Comparison of ENCODE assay signal across 1 cellular context in the genomic region with DNA sequence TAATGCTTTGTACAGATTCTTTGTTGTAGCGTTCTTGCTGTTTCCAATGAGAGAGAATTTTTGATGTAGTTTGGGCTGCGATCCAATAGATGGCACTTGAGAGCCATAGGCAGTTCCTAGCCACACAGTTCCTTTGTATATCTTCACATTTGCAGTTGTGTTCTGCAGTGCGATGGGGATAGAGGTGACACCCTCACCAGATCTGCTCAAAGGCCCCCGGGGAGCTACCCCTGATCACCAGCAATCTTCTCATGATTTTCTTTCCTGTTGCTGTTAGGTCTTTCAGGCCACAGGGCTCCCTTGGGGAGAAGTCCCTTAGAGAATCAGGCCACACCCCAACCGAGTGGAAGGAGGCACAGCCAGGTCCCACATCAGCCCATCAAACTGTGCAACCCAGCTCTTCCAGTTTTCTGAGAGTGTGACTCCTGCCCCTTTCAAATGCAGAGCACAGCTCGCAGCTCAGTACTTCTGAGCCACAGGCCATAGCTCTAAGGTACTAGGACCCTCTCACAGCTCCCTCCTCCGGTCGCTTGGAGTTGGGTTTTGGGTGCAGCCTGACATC.
TF ChIP-seq lines count a peak whose summit lies in the region.

No MANE protein-coding gene starts in this region.

TF ChIP-seq in K562, 482 proteins besides CTCF, POLR2A, EP300 and RAD21 (continued from another document):
- TF ChIP-seq, protein P1, sequence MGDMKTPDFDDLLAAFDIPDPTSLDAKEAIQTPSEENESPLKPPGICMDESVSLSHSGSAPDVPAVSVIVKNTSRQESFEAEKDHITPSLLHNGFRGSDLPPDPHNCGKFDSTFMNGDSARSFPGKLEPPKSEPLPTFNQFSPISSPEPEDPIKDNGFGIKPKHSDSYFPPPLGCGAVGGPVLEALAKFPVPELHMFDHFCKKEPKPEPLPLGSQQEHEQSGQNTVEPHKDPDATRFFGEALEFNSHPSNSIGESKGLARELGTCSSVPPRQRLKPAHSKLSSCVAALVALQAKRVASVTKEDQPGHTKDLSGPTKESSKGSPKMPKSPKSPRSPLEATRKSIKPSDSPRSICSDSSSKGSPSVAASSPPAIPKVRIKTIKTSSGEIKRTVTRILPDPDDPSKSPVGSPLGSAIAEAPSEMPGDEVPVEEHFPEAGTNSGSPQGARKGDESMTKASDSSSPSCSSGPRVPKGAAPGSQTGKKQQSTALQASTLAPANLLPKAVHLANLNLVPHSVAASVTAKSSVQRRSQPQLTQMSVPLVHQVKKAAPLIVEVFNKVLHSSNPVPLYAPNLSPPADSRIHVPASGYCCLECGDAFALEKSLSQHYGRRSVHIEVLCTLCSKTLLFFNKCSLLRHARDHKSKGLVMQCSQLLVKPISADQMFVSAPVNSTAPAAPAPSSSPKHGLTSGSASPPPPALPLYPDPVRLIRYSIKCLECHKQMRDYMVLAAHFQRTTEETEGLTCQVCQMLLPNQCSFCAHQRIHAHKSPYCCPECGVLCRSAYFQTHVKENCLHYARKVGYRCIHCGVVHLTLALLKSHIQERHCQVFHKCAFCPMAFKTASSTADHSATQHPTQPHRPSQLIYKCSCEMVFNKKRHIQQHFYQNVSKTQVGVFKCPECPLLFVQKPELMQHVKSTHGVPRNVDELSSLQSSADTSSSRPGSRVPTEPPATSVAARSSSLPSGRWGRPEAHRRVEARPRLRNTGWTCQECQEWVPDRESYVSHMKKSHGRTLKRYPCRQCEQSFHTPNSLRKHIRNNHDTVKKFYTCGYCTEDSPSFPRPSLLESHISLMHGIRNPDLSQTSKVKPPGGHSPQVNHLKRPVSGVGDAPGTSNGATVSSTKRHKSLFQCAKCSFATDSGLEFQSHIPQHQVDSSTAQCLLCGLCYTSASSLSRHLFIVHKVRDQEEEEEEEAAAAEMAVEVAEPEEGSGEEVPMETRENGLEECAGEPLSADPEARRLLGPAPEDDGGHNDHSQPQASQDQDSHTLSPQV (IDR thresholded peaks at IDR 0.05) = no peak
- TF ChIP-seq HEY1 (CRISPR knock-in tag; IDR thresholded peaks at IDR 0.05; ENCODE audit: borderline replicate concordance) (no peak), MTA2 (IDR thresholded peaks at IDR 0.05; ENCODE audit: low read depth) (no peak), MTA3 (IDR thresholded peaks at IDR 0.05; ENCODE audit: borderline replicate concordance) (no peak), ZNF316 (IDR thresholded peaks at IDR 0.05) (no peak), ZNF785 (CRISPR knock-in tag; IDR thresholded peaks at IDR 0.05) (no peak), CEBPG (CRISPR knock-in tag; IDR thresholded peaks at IDR 0.05) (no peak), CEBPG (tag; conservative IDR thresholded peaks at IDR 0.05 in 1 of 2, IDR thresholded peaks at IDR 0.05 in 1 of 2) (no peak), ZNF197 (CRISPR knock-in tag; IDR thresholded peaks at IDR 0.05; ENCODE audit: low read depth) (no peak), ZNF408 (CRISPR knock-in tag; IDR thresholded peaks at IDR 0.05; ENCODE audit: low read depth) (no peak)
- TF ChIP-seq, protein P2, sequence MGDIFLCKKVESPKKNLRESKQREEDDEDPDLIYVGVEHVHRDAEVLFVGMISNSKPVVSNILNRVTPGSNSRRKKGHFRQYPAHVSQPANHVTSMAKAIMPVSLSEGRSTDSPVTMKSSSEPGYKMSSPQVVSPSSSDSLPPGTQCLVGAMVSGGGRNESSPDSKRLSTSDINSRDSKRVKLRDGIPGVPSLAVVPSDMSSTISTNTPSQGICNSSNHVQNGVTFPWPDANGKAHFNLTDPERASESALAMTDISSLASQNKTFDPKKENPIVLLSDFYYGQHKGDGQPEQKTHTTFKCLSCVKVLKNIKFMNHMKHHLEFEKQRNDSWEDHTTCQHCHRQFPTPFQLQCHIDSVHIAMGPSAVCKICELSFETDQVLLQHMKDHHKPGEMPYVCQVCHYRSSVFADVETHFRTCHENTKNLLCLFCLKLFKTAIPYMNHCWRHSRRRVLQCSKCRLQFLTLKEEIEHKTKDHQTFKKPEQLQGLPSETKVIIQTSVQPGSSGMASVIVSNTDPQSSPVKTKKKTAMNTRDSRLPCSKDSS (IDR thresholded peaks at IDR 0.05; ENCODE audit: low read depth, partially characterized antibody) = no peak
- TF ChIP-seq, protein P3, sequence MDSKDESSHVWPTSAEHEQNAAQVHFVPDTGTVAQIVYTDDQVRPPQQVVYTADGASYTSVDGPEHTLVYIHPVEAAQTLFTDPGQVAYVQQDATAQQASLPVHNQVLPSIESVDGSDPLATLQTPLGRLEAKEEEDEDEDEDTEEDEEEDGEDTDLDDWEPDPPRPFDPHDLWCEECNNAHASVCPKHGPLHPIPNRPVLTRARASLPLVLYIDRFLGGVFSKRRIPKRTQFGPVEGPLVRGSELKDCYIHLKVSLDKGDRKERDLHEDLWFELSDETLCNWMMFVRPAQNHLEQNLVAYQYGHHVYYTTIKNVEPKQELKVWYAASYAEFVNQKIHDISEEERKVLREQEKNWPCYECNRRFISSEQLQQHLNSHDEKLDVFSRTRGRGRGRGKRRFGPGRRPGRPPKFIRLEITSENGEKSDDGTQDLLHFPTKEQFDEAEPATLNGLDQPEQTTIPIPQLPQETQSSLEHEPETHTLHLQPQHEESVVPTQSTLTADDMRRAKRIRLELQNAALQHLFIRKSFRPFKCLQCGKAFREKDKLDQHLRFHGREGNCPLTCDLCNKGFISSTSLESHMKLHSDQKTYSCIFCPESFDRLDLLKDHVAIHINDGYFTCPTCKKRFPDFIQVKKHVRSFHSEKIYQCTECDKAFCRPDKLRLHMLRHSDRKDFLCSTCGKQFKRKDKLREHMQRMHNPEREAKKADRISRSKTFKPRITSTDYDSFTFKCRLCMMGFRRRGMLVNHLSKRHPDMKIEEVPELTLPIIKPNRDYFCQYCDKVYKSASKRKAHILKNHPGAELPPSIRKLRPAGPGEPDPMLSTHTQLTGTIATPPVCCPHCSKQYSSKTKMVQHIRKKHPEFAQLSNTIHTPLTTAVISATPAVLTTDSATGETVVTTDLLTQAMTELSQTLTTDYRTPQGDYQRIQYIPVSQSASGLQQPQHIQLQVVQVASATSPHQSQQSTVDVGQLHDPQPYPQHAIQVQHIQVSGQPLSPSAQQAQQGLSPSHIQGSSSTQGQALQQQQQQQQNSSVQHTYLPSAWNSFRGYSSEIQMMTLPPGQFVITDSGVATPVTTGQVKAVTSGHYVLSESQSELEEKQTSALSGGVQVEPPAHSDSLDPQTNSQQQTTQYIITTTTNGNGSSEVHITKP (IDR thresholded peaks at IDR 0.05; ENCODE audit: partially characterized antibody) = no peak
- TF ChIP-seq, protein P4, sequence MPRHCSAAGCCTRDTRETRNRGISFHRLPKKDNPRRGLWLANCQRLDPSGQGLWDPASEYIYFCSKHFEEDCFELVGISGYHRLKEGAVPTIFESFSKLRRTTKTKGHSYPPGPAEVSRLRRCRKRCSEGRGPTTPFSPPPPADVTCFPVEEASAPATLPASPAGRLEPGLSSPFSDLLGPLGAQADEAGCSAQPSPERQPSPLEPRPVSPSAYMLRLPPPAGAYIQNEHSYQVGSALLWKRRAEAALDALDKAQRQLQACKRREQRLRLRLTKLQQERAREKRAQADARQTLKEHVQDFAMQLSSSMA (CRISPR knock-in tag; IDR thresholded peaks at IDR 0.05) = no peak
